In the genomic region with DNA sequence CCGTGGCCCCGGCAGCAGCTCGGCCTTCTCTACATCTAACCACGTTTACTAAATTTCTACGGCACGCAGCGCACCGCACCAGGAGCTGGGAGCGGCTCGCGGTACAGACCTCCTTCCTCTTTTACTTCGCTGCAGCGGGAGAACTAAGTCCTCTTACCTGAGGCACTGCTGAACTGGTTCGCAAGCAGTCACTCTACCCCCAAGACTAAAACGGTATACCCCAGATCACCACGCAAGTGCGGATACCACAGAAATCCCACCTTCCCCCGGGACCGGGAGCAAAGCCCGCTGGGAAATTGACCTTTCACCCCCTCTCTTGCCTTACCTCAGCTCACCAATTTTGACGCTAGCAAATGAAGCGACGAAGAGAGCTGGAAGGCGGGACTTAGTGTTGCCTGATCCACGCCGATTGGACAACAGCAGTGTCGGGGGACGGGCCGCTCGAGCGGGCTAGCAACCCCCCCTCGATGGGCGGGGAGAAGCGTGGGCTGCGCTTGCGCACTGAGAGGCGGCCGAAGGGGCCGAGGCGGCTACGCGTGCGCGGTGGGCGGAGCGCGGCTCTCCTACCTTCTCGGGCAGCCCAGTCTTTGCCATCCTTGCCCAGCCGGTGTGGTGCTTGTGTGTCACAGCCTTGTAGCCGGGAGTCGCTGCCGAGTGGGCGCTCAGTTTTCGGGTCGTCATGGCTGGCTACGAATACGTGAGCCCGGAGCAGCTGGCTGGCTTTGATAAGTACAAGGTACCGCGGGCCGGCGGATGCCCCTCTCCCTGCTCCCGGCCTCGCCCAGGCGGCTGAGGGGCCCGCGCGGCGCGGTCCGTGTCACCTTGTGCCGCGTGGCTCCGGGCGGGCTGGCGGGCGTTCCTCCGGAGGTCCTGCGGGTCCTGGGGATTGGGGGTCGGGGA, we compare ENCODE assay signal across 8 cellular contexts. TPM values are rescaled to one million over a fixed set of nuclear protein-coding genes. Genes with fewer than 3 reads are reported as not detected.
DNase-seq lines count a peak whose midpoint lies in the region; ATAC-seq and TF ChIP-seq lines count a peak whose summit lies in the region.

A gene with protein sequence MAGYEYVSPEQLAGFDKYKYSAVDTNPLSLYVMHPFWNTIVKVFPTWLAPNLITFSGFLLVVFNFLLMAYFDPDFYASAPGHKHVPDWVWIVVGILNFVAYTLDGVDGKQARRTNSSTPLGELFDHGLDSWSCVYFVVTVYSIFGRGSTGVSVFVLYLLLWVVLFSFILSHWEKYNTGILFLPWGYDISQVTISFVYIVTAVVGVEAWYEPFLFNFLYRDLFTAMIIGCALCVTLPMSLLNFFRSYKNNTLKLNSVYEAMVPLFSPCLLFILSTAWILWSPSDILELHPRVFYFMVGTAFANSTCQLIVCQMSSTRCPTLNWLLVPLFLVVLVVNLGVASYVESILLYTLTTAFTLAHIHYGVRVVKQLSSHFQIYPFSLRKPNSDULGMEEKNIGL (plus strand): TSS at position 590 of the 900 bp plus-strand sequence. CDS start 90 bp downstream, at position 680.

- TF ChIP-seq POLR2A in prostate gland (IDR thresholded peaks at IDR 0.05) = peak; percentile 84

- H3K4me1 ChIP-seq in prostate gland (replicated peaks) = no peaks in the 10 kb centered on the region
- no peaks in the 10 kb centered on the region for H3K4me1 ChIP-seq in urinary bladder (ENCODE audit: insufficient read depth)

- intact Hi-C loops in left ventricle myocardium superior (cut with micrococcal nuclease) = no loop called here
- intact Hi-C loops in prostate gland (cut with DNase I) = loop anchor here (5.0 to 10.0 kb wide), 2 partner anchors 104 to 729 kb away; partner anchors contain the start of genes EMILIN1, HADHA, HADHB and OST4

- ATAC-seq in GM18498 (IDR thresholded peaks at IDR 0.05; ENCODE audit: unreplicated experiment) (peak; percentile 95), HG02938 (IDR thresholded peaks at IDR 0.05; ENCODE audit: unreplicated experiment) (peak; percentile 95), left ventricle myocardium superior (peak; percentile 97)

- no peaks in the 10 kb centered on the region for H3K9me3 ChIP-seq in prostate gland

- no peak for TF ChIP-seq CTCF in prostate gland (IDR thresholded peaks at IDR 0.05)

- H3K4me3 ChIP-seq in prostate gland = peak within 1 kb of the TSS; percentile 87 to 95
- H3K4me3 ChIP-seq in urinary bladder (ENCODE audit: low read depth, low read length) = peak within 1 kb of the TSS; percentile 66

- H3K36me3 ChIP-seq in prostate gland (no peaks in the 10 kb centered on the region), urinary bladder (ENCODE audit: insufficient read depth) (no peaks in the 10 kb centered on the region)

- H3K27ac ChIP-seq in prostate gland (peak within 1 kb of the TSS; percentile 96 to 97), urinary bladder (ENCODE audit: low read depth) (peak within 1 kb of the TSS; percentile 87)

- DNase-seq in NCI-H187 (lab: John Stamatoyannopoulos, UW) (peak; percentile 99), T-helper 2 cell (peak; percentile 98 to 100 (median 98)), anterior cingulate cortex (lab: John Stamatoyannopoulos, UW) (peak; percentile 90 to 100 (median 99)), left ventricle myocardium superior (peak; percentile 99), prostate gland (ENCODE audit: low spot score) (peak; percentile 99)

- under 1% methylated on average over 80 of the region's 80 CpGs for WGBS in prostate gland
- WGBS in urinary bladder = under 1% methylated on average over 80 of the region's 80 CpGs

- no peaks in the 10 kb centered on the region for H3K27me3 ChIP-seq in prostate gland (replicated peaks; ENCODE audit: insufficient read depth)

RNA-seq across cellular contexts. Expression of the gene that starts here (rescaled TPM):
- total RNA-seq in left ventricle myocardium superior = 14.5 TPM
- 10 to 100 TPM; 14.4 to 15.6 TPM for total RNA-seq in prostate gland
- total RNA-seq in urinary bladder = 27.7 TPM
- polyA plus RNA-seq in urinary bladder = 3.7 TPM

Comparison
In these comparisons a context has a peak if more than half of its experiments do, and no peak if none do; other contexts are left out.
1. Peak in every context shown above with its lines: DNase-seq, ATAC-seq, H3K4me3 ChIP-seq and H3K27ac ChIP-seq.